ENCODE assay signal across 22 cellular contexts in the genomic region with DNA sequence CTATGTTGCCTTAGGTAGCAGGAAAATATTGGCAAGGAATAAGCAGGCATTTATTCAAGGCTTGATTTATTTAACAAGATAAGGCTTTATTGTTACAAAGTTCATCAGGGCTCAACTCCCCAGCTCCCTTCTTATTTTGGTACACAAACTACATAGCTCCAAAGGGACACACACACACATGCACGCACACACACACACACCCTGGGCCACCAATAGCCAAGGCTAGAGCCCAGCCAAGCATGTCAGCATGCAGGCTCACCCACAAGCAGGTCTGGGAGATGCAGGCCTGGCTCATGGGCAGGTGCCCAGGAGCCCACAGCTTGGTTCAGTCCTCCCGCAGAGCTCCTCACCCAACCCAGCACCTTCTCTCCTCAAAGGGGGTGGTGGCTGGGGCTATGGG. TPM values are rescaled to one million over a fixed set of nuclear protein-coding genes. Genes with fewer than 3 reads are reported as not detected.
"Had no signal": no experiment of that assay in that cellular context is flagged by ENCODE, and none has a peak within 500 bp of the region (broad histone marks: within the 10 kb centered on the region; RNA-seq: fewer than 3 reads in every experiment).

No MANE protein-coding gene starts in this region.

- ATAC-seq: activated CD8-positive, alpha-beta T cell treated with anti-CD3 and anti-CD28 coated beads for 36 hours; activated T-cell treated with anti-CD3 and anti-CD28 coated beads, Interleukin-2, amount 50 U/mL, for 4 hours; left ventricle myocardium superior; naive thymus-derived CD4-positive, alpha-beta T cell; stimulated activated naive CD8-positive, alpha-beta T cell treated with anti-CD3 and anti-CD28 coated beads, Interleukin-15, Interleukin-2, amounts not matched to agents 100 U/mL and 50 U/mL, for 24 hours had no signal

- H3K9me3 ChIP-seq: ascending aorta, breast epithelium had no signal

- H3K4me1 ChIP-seq: ascending aorta had no signal

- FAIRE-seq: endometrium, frontal cortex, keratinocyte had no signal

- H3K4me3 ChIP-seq: ascending aorta, breast epithelium had no signal

- H3K27me3 ChIP-seq: ascending aorta, breast epithelium had no signal

- DNase-seq: activated CD4-positive, alpha-beta T cell treated with anti-CD3 and anti-CD28 coated beads, Interleukin-2, amount 10 ng/mL, durations not matched to agents 24 days and 14 days; activated CD8-positive, alpha-beta T cell treated with anti-CD3 and anti-CD28 coated beads for 36 hours; activated naive CD4-positive, alpha-beta T cell treated with anti-CD3 and anti-CD28 coated beads, Interleukin-2, amount 50 U/mL, for 16 hours; activated T-cell treated with anti-CD3 and anti-CD28 coated beads, Interleukin-2, amount 50 U/mL, for 4 hours; cortex of kidney; head of caudate nucleus; left ventricle myocardium superior; naive thymus-derived CD4-positive, alpha-beta T cell; posterior cingulate gyrus; stimulated activated CD4-positive, alpha-beta T cell treated with anti-CD3 and anti-CD28 coated beads, Interleukin-12 subunit alpha, Interleukin-12 subunit beta, amount 100 ng/mL, for 4 hours; stimulated activated CD4-positive, alpha-beta T cell treated with anti-CD3 and anti-CD28 coated beads, Interleukin-1b, Interleukin-23, amount 100 ng/mL, for 48 hours; stimulated activated naive CD8-positive, alpha-beta T cell treated with anti-CD3 and anti-CD28 coated beads, Interleukin-15, Interleukin-2, amounts not matched to agents 100 U/mL and 50 U/mL, for 24 hours; T-helper 1 cell; T-helper 9 cell had no signal

- H3K27ac ChIP-seq: ascending aorta, breast epithelium had no signal

- H3K36me3 ChIP-seq: ascending aorta, breast epithelium had no signal

RNA-seq across cellular contexts. Expression of a gene that starts 23.4 kb away (rescaled TPM):
- total RNA-seq: activated CD4-positive, alpha-beta T cell treated with anti-CD3 and anti-CD28 coated beads, Interleukin-2, amount 10 ng/mL, durations not matched to agents 24 days and 14 days; activated CD8-positive, alpha-beta T cell treated with anti-CD3 and anti-CD28 coated beads for 36 hours; activated T-cell treated with anti-CD3 and anti-CD28 coated beads, Interleukin-2, amount 50 U/mL, for 4 hours; ascending aorta; frontal cortex; mucosa of gallbladder; temporal lobe; urinary bladder had no signal
- polyA plus RNA-seq: naive thymus-derived CD4-positive, alpha-beta T cell had no signal
